ENCODE assay signal across 1 cellular context in the genomic region with DNA sequence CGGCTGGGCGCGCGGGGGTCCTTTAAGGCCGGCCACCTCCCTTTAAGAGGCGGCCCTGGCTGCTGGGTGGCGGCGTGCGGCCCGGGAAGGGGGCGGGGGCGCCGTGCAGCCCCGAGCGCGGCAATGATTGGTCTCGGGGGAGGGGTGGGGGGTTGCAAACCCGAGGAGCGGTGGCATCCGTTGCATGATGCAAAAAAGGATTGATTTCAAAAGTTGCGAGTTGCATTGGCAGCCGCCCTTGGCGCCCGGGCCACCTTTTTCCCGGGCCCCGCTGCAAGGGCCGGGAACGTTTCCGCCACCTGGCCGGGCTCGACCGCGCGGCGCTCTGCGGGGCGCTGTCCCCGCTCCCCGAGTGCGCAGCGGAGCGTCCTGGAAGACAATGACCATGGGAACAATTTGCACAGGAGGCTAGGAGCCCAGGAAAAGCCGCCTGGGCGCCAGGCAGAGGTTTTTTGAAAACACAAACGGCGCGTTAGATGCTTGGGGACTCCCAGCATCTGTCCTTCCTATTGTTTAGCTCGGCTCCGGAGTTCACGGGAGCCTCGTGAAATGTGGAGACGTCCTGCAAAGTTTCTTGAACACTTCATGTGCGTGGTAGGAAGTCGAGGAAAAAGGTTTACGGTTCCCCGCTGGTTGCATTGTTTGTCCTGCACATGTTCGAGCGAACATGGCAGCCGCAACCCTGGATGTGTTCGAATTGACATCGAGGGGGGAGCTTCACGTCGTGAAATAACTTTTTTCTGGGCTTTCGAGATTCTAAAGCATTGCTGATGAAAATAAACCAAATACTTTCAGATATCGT.
TF ChIP-seq lines count a peak whose summit lies in the region.

A gene with protein sequence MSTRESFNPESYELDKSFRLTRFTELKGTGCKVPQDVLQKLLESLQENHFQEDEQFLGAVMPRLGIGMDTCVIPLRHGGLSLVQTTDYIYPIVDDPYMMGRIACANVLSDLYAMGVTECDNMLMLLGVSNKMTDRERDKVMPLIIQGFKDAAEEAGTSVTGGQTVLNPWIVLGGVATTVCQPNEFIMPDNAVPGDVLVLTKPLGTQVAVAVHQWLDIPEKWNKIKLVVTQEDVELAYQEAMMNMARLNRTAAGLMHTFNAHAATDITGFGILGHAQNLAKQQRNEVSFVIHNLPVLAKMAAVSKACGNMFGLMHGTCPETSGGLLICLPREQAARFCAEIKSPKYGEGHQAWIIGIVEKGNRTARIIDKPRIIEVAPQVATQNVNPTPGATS (minus strand): TSS at position 78 of the 802 bp plus-strand sequence. CDS start 3,343 bp downstream, outside the sequence.

TF ChIP-seq in HepG2, 621 proteins besides CTCF, POLR2A, EP300 and RAD21 (continued from another document and continues in another):
- TF ChIP-seq, protein P1, sequence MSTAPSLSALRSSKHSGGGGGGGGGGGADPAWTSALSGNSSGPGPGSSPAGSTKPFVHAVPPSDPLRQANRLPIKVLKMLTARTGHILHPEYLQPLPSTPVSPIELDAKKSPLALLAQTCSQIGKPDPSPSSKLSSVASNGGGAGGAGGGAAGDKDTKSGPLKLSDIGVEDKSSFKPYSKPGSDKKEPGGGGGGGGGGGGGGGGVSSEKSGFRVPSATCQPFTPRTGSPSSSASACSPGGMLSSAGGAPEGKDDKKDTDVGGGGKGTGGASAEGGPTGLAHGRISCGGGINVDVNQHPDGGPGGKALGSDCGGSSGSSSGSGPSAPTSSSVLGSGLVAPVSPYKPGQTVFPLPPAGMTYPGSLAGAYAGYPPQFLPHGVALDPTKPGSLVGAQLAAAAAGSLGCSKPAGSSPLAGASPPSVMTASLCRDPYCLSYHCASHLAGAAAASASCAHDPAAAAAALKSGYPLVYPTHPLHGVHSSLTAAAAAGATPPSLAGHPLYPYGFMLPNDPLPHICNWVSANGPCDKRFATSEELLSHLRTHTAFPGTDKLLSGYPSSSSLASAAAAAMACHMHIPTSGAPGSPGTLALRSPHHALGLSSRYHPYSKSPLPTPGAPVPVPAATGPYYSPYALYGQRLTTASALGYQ (CRISPR knock-in tag; IDR thresholded peaks at IDR 0.05): no peak
- TF ChIP-seq IKZF1 (IDR thresholded peaks at IDR 0.05) (no peak), REPIN1 (CRISPR knock-in tag; IDR thresholded peaks at IDR 0.05; ENCODE audit: borderline replicate concordance, low read depth) (0 out of 2 replicates have a peak, but pooled peaks have one; percentile 31), SALL2 (CRISPR knock-in tag; IDR thresholded peaks at IDR 0.05) (no peak), DNMT1 (CRISPR knock-in tag; IDR thresholded peaks at IDR 0.05) (peak; percentile 33; the same call in 1 of the 2 replicates), DMAP1 (CRISPR knock-in tag; IDR thresholded peaks at IDR 0.05) (peak; percentile 86), NFYB (CRISPR knock-in tag; IDR thresholded peaks at IDR 0.05) (peak; percentile 14; the same call in 1 of the 2 replicates), SPEN (CRISPR knock-in tag; IDR thresholded peaks at IDR 0.05; ENCODE audit: low read depth) (peak; percentile 58; the same call in 1 of the 2 replicates), KLF6 (CRISPR knock-in tag; IDR thresholded peaks at IDR 0.05) (peak; percentile 38; the same call in 1 of the 2 replicates), ARNT2 (CRISPR knock-in tag; IDR thresholded peaks at IDR 0.05; ENCODE audit: low read depth) (0 out of 2 replicates have a peak, but pooled peaks have one; percentile 32), ASH2L (IDR thresholded peaks at IDR 0.05; ENCODE audit: insufficient read length, low read depth, low read length) (peak; percentile 55), ZMYM3 (CRISPR knock-in tag; IDR thresholded peaks at IDR 0.05) (peak; percentile 26; the same call in 1 of the 2 replicates), NCOA5 (CRISPR knock-in tag; IDR thresholded peaks at IDR 0.05) (no peak), SOX6 (IDR thresholded peaks at IDR 0.05) (no peak), SOX6 (CRISPR knock-in tag; IDR thresholded peaks at IDR 0.05) (peak; percentile 44; the same call in 1 of the 2 replicates), SCMH1 (CRISPR knock-in tag; IDR thresholded peaks at IDR 0.05; ENCODE audit: borderline replicate concordance) (no peak), ZZZ3 (CRISPR knock-in tag; IDR thresholded peaks at IDR 0.05; ENCODE audit: borderline replicate concordance) (no peak), ZKSCAN5 (CRISPR knock-in tag; IDR thresholded peaks at IDR 0.05) (no peak), ZSCAN31 (CRISPR knock-in tag; IDR thresholded peaks at IDR 0.05; ENCODE audit: low read depth) (0 out of 2 replicates have a peak, but pooled peaks have one; percentile 29), ZNF224 (CRISPR knock-in tag; IDR thresholded peaks at IDR 0.05) (no peak), ZNF253 (CRISPR knock-in tag; IDR thresholded peaks at IDR 0.05; ENCODE audit: borderline replicate concordance) (0 out of 2 replicates have a peak, but pooled peaks have one; percentile 21), CREM (IDR thresholded peaks at IDR 0.05) (no peak), CREM (CRISPR knock-in tag; IDR thresholded peaks at IDR 0.05) (no peak), ZNF33B (CRISPR knock-in tag; IDR thresholded peaks at IDR 0.05) (no peak), ZNF546 (CRISPR knock-in tag; conservative IDR thresholded peaks at IDR 0.05) (no peak), ZEB1 (IDR thresholded peaks at IDR 0.05; ENCODE audit: insufficient replicate concordance, low read depth) (no peak), ZFX (CRISPR knock-in tag; IDR thresholded peaks at IDR 0.05; ENCODE audit: low read depth) (peak; percentile 64), ZNF441 (CRISPR knock-in tag; IDR thresholded peaks at IDR 0.05; ENCODE audit: borderline replicate concordance) (0 out of 2 replicates have a peak, but pooled peaks have one; percentile 32), ZNF549 (CRISPR knock-in tag; IDR thresholded peaks at IDR 0.05) (no peak), ZNF781 (CRISPR knock-in tag; IDR thresholded peaks at IDR 0.05; ENCODE audit: borderline replicate concordance, not compliant biosample characterization) (peak; percentile 28), NAIF1 (CRISPR knock-in tag; IDR thresholded peaks at IDR 0.05; ENCODE audit: borderline replicate concordance) (peak; percentile 47; the same call in 1 of the 2 replicates), KDM5A (IDR thresholded peaks at IDR 0.05; ENCODE audit: borderline replicate concordance, low read length) (peak; percentile 14; the same call in 1 of the 2 replicates)
- TF ChIP-seq, protein P2, sequence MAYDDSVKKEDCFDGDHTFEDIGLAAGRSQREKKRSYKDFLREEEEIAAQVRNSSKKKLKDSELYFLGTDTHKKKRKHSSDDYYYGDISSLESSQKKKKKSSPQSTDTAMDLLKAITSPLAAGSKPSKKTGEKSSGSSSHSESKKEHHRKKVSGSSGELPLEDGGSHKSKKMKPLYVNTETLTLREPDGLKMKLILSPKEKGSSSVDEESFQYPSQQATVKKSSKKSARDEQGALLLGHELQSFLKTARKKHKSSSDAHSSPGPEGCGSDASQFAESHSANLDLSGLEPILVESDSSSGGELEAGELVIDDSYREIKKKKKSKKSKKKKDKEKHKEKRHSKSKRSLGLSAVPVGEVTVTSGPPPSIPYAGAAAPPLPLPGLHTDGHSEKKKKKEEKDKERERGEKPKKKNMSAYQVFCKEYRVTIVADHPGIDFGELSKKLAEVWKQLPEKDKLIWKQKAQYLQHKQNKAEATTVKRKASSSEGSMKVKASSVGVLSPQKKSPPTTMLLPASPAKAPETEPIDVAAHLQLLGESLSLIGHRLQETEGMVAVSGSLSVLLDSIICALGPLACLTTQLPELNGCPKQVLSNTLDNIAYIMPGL (CRISPR knock-in tag; IDR thresholded peaks at IDR 0.05; ENCODE audit: borderline replicate concordance in 1 of 2, low read depth in 1 of 2): peak in 1 of 2 experiments; percentile 71; a peak in 1 of 4 replicates
- TF ChIP-seq, protein P3, sequence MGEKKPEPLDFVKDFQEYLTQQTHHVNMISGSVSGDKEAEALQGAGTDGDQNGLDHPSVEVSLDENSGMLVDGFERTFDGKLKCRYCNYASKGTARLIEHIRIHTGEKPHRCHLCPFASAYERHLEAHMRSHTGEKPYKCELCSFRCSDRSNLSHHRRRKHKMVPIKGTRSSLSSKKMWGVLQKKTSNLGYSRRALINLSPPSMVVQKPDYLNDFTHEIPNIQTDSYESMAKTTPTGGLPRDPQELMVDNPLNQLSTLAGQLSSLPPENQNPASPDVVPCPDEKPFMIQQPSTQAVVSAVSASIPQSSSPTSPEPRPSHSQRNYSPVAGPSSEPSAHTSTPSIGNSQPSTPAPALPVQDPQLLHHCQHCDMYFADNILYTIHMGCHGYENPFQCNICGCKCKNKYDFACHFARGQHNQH (CRISPR knock-in tag; IDR thresholded peaks at IDR 0.05): peak; percentile 53; the same call in 1 of the 2 replicates
- TF ChIP-seq, protein P4, sequence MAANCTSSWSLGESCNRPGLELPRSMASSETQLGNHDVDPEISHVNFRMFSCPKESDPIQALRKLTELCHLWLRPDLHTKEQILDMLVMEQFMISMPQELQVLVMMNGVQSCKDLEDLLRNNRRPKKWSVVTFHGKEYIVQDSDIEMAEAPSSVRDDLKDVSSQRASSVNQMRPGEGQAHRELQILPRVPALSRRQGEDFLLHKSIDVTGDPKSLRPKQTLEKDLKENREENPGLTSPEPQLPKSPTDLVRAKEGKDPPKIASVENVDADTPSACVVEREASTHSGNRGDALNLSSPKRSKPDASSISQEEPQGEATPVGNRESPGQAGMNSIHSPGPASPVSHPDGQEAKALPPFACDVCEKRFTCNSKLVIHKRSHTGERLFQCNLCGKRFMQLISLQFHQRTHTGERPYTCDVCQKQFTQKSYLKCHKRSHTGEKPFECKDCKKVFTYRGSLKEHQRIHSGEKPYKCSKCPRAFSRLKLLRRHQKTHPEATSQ (CRISPR knock-in tag; IDR thresholded peaks at IDR 0.05; ENCODE audit: borderline replicate concordance): no peak
- TF ChIP-seq, protein P5, sequence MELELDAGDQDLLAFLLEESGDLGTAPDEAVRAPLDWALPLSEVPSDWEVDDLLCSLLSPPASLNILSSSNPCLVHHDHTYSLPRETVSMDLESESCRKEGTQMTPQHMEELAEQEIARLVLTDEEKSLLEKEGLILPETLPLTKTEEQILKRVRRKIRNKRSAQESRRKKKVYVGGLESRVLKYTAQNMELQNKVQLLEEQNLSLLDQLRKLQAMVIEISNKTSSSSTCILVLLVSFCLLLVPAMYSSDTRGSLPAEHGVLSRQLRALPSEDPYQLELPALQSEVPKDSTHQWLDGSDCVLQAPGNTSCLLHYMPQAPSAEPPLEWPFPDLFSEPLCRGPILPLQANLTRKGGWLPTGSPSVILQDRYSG (CRISPR knock-in tag; IDR thresholded peaks at IDR 0.05): no peak
- TF ChIP-seq, protein P6, sequence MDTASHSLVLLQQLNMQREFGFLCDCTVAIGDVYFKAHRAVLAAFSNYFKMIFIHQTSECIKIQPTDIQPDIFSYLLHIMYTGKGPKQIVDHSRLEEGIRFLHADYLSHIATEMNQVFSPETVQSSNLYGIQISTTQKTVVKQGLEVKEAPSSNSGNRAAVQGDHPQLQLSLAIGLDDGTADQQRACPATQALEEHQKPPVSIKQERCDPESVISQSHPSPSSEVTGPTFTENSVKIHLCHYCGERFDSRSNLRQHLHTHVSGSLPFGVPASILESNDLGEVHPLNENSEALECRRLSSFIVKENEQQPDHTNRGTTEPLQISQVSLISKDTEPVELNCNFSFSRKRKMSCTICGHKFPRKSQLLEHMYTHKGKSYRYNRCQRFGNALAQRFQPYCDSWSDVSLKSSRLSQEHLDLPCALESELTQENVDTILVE (CRISPR knock-in tag; IDR thresholded peaks at IDR 0.05): peak; percentile 62; the same call in 1 of the 2 replicates
- TF ChIP-seq, protein P7, sequence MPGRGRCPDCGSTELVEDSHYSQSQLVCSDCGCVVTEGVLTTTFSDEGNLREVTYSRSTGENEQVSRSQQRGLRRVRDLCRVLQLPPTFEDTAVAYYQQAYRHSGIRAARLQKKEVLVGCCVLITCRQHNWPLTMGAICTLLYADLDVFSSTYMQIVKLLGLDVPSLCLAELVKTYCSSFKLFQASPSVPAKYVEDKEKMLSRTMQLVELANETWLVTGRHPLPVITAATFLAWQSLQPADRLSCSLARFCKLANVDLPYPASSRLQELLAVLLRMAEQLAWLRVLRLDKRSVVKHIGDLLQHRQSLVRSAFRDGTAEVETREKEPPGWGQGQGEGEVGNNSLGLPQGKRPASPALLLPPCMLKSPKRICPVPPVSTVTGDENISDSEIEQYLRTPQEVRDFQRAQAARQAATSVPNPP (CRISPR knock-in tag; IDR thresholded peaks at IDR 0.05): peak; percentile 45; the same call in 1 of the 2 replicates
- TF ChIP-seq, protein P8, sequence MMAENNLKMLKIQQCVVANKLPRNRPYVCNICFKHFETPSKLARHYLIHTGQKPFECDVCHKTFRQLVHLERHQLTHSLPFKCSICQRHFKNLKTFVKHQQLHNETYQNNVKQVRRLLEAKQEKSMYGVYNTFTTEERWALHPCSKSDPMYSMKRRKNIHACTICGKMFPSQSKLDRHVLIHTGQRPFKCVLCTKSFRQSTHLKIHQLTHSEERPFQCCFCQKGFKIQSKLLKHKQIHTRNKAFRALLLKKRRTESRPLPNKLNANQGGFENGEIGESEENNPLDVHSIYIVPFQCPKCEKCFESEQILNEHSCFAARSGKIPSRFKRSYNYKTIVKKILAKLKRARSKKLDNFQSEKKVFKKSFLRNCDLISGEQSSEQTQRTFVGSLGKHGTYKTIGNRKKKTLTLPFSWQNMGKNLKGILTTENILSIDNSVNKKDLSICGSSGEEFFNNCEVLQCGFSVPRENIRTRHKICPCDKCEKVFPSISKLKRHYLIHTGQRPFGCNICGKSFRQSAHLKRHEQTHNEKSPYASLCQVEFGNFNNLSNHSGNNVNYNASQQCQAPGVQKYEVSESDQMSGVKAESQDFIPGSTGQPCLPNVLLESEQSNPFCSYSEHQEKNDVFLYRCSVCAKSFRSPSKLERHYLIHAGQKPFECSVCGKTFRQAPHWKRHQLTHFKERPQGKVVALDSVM (CRISPR knock-in tag; IDR thresholded peaks at IDR 0.05): 0 out of 2 replicates have a peak, but pooled peaks have one; percentile 12
- TF ChIP-seq, protein P9, sequence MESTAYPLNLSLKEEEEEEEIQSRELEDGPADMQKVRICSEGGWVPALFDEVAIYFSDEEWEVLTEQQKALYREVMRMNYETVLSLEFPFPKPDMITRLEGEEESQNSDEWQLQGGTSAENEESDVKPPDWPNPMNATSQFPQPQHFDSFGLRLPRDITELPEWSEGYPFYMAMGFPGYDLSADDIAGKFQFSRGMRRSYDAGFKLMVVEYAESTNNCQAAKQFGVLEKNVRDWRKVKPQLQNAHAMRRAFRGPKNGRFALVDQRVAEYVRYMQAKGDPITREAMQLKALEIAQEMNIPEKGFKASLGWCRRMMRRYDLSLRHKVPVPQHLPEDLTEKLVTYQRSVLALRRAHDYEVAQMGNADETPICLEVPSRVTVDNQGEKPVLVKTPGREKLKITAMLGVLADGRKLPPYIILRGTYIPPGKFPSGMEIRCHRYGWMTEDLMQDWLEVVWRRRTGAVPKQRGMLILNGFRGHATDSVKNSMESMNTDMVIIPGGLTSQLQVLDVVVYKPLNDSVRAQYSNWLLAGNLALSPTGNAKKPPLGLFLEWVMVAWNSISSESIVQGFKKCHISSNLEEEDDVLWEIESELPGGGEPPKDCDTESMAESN (CRISPR knock-in tag; conservative IDR thresholded peaks at IDR 0.05): 0 out of 2 replicates have a peak, but pooled peaks have one; percentile 21
